Comparison of ENCODE assay signal across 9 cellular contexts in genomic region chr7:7718461-7718860, GRCh38. TPM values are rescaled to one million over a fixed set of nuclear protein-coding genes. Genes with fewer than 3 reads are reported as not detected.
A peak's percentile ranks its signal among the peaks of the same experiment; 100 is the strongest.
DNase-seq lines count a peak whose midpoint lies in the region; ATAC-seq and TF ChIP-seq lines count a peak whose summit lies in the region.
"Had no signal": no experiment of that assay in that cellular context is flagged by ENCODE, and none has a peak within 500 bp of the region (broad histone marks: within the 10 kb centered on the region; RNA-seq: fewer than 3 reads in every experiment).

Gene RPA3 (minus strand): TSS chr7:7718607. CDS start chr7:7640418, 78,189 bp downstream.

- peaks cover 18% of the 10 kb centered on the region for H3K4me1 Mint-ChIP-seq in activated CD4-positive, alpha-beta T cell treated with anti-CD3 and anti-CD28 coated beads, Interleukin-2, amount 10 ng/mL, durations not matched to agents 24 days and 14 days
- peaks cover 24% of the 10 kb centered on the region for H3K4me1 Mint-ChIP-seq in activated T-helper 2 cell treated with anti-CD3 and anti-CD28 coated beads, Interferon-gamma antibody, Interleukin-2, Interleukin-4, amounts not matched to agents 10 μg/mL and 5 μg/mL and 100 μg/mL, durations not matched to agents 14 hours and 24 hours and 36 hours (ENCODE audit: low read depth)
- H3K4me1 Mint-ChIP-seq in immature natural killer cell: peaks cover under 1 to 23% of the 10 kb centered on the region in 2 donors

- no peaks in the 10 kb centered on the region for H3K27me3 ChIP-seq in thyroid gland

- ATAC-seq in GM18517 (IDR thresholded peaks at IDR 0.05; ENCODE audit: unreplicated experiment): no peak
- ATAC-seq in HG02973 (IDR thresholded peaks at IDR 0.05; ENCODE audit: unreplicated experiment): no peak
- ATAC-seq in GM18498 (IDR thresholded peaks at IDR 0.05; ENCODE audit: unreplicated experiment): no peak

- TF ChIP-seq POLR2A in thyroid gland (IDR thresholded peaks at IDR 0.05): no peak

- no peaks in the 10 kb centered on the region for H3K9me3 ChIP-seq in thyroid gland
- H3K9me3 ChIP-seq: thoracic aorta had no signal

- peak within 1 kb of the TSS; percentile 47 for H3K4me3 Mint-ChIP-seq in activated CD4-positive, alpha-beta T cell treated with anti-CD3 and anti-CD28 coated beads, Interleukin-2, amount 10 ng/mL, durations not matched to agents 24 days and 14 days
- H3K4me3 Mint-ChIP-seq in activated T-helper 2 cell treated with anti-CD3 and anti-CD28 coated beads, Interferon-gamma antibody, Interleukin-2, Interleukin-4, amounts not matched to agents 10 μg/mL and 5 μg/mL and 100 μg/mL, durations not matched to agents 14 hours and 24 hours and 36 hours (ENCODE audit: low read depth): no peak within 1 kb of the TSS
- no peak within 1 kb of the TSS for H3K4me3 Mint-ChIP-seq in immature natural killer cell

- no peak within 1 kb of the TSS for H3K4me3 ChIP-seq in thyroid gland (replicated peaks in 1 of 3)
- H3K4me3 ChIP-seq: thoracic aorta had no signal

- H3K27ac Mint-ChIP-seq in activated CD4-positive, alpha-beta T cell treated with anti-CD3 and anti-CD28 coated beads, Interleukin-2, amount 10 ng/mL, durations not matched to agents 24 days and 14 days: peak within 1 kb of the TSS; percentile 73
- peak within 1 kb of the TSS; percentile 47 for H3K27ac Mint-ChIP-seq in activated T-helper 2 cell treated with anti-CD3 and anti-CD28 coated beads, Interferon-gamma antibody, Interleukin-2, Interleukin-4, amounts not matched to agents 10 μg/mL and 5 μg/mL and 100 μg/mL, durations not matched to agents 14 hours and 24 hours and 36 hours
- H3K27ac Mint-ChIP-seq in immature natural killer cell: peak within 1 kb of the TSS in 1 of 6 donors; percentile 61

- intact Hi-C loops in activated CD4-positive, alpha-beta T cell treated with anti-CD3 and anti-CD28 coated beads, Interleukin-2, amount 10 ng/mL, durations not matched to agents 24 days and 14 days (cut with micrococcal nuclease): loop anchor here (2.0 kb wide), 2 partner anchors 54 to 416 kb away; no protein-coding TSS in a partner anchor
- intact Hi-C loops in activated T-helper 2 cell treated with anti-CD3 and anti-CD28 coated beads, Interferon-gamma antibody, Interleukin-2, Interleukin-4, amounts not matched to agents 10 μg/mL and 5 μg/mL and 100 μg/mL, durations not matched to agents 14 hours and 24 hours and 36 hours (cut with micrococcal nuclease): loop anchor here (2.0 to 5.0 kb wide), 4 partner anchors 34 to 249 kb away; partner anchors contain the start of gene GLCCI1
- intact Hi-C loops in thyroid gland (cut with DNase I): no loop called here

- H3K36me3 ChIP-seq in thyroid gland: no peaks in the 10 kb centered on the region
- H3K36me3 ChIP-seq: thoracic aorta had no signal

- no peak within 1 kb of the TSS for H3K27ac ChIP-seq in thyroid gland
- H3K27ac ChIP-seq: thoracic aorta had no signal

- no peak for DNase-seq in activated CD4-positive, alpha-beta T cell treated with anti-CD3 and anti-CD28 coated beads, Interleukin-2, amount 10 ng/mL, durations not matched to agents 24 days and 14 days
- DNase-seq in activated CD4-positive, alpha-beta T cell treated with anti-CD3 and anti-CD28 coated beads, Interleukin-2, amount 50 U/mL, for 1 hour: no peak
- no peak for DNase-seq in activated T-helper 2 cell treated with anti-CD3 and anti-CD28 coated beads, Interferon-gamma antibody, Interleukin-2, Interleukin-4, amounts not matched to agents 10 μg/mL and 5 μg/mL and 100 μg/mL, durations not matched to agents 14 hours and 24 hours and 36 hours (ENCODE audit: low spot score)
- no peak for DNase-seq in immature natural killer cell
- DNase-seq in thyroid gland: no peak

- no peak for TF ChIP-seq CTCF in thyroid gland (IDR thresholded peaks at IDR 0.05)

- H3K4me1 ChIP-seq in thyroid gland: peaks cover 0 to 7% of the 10 kb centered on the region in 2 donors

- WGBS in thyroid gland, 2 donors: 90 to 92% methylated on average over 1 of the region's 1 CpG

- peaks cover 6% of the 10 kb centered on the region for H3K36me3 Mint-ChIP-seq in activated CD4-positive, alpha-beta T cell treated with anti-CD3 and anti-CD28 coated beads, Interleukin-2, amount 10 ng/mL, durations not matched to agents 24 days and 14 days (ENCODE audit: low read depth)
- H3K36me3 Mint-ChIP-seq in activated T-helper 2 cell treated with anti-CD3 and anti-CD28 coated beads, Interferon-gamma antibody, Interleukin-2, Interleukin-4, amounts not matched to agents 10 μg/mL and 5 μg/mL and 100 μg/mL, durations not matched to agents 14 hours and 24 hours and 36 hours (ENCODE audit: low read depth): peaks cover 11% of the 10 kb centered on the region
- H3K36me3 Mint-ChIP-seq in immature natural killer cell: peaks cover 0 to 3% (median under 1%) of the 10 kb centered on the region in 3 donors

- H3K27me3 Mint-ChIP-seq in activated CD4-positive, alpha-beta T cell treated with anti-CD3 and anti-CD28 coated beads, Interleukin-2, amount 10 ng/mL, durations not matched to agents 24 days and 14 days: no peaks in the 10 kb centered on the region
- H3K27me3 Mint-ChIP-seq in activated T-helper 2 cell treated with anti-CD3 and anti-CD28 coated beads, Interferon-gamma antibody, Interleukin-2, Interleukin-4, amounts not matched to agents 10 μg/mL and 5 μg/mL and 100 μg/mL, durations not matched to agents 14 hours and 24 hours and 36 hours (ENCODE audit: low read depth): no peaks in the 10 kb centered on the region
- peaks cover 0 to under 1% (median 0%) of the 10 kb centered on the region in 3 donors for H3K27me3 Mint-ChIP-seq in immature natural killer cell (ENCODE audit: low read depth in 3 of 3)

- no peaks in the 10 kb centered on the region for H3K9me3 Mint-ChIP-seq in activated CD4-positive, alpha-beta T cell treated with anti-CD3 and anti-CD28 coated beads, Interleukin-2, amount 10 ng/mL, durations not matched to agents 24 days and 14 days
- no peaks in the 10 kb centered on the region for H3K9me3 Mint-ChIP-seq in activated T-helper 2 cell treated with anti-CD3 and anti-CD28 coated beads, Interferon-gamma antibody, Interleukin-2, Interleukin-4, amounts not matched to agents 10 μg/mL and 5 μg/mL and 100 μg/mL, durations not matched to agents 14 hours and 24 hours and 36 hours
- no peaks in the 10 kb centered on the region for H3K9me3 Mint-ChIP-seq in immature natural killer cell

RNA-seq across cellular contexts. Expression of gene RPA3, which starts in this region (rescaled TPM):
- 93.0 and 113 TPM in 2 replicates for total RNA-seq in activated CD4-positive, alpha-beta T cell treated with anti-CD3 and anti-CD28 coated beads, Interleukin-2, amount 10 ng/mL, durations not matched to agents 24 days and 14 days
- 111 and 115 TPM in 2 replicates for total RNA-seq in activated T-helper 2 cell treated with anti-CD3 and anti-CD28 coated beads, Interferon-gamma antibody, Interleukin-2, Interleukin-4, amounts not matched to agents 10 μg/mL and 5 μg/mL and 100 μg/mL, durations not matched to agents 14 hours and 24 hours and 36 hours
- 10 to 100 TPM; 59.0 to 90.4 (median 62.3) TPM for polyA plus RNA-seq in immature natural killer cell
- total RNA-seq in thyroid gland: 10 to 100 TPM; 21.9 to 39.1 (median 31.3) TPM
